In the genomic region with DNA sequence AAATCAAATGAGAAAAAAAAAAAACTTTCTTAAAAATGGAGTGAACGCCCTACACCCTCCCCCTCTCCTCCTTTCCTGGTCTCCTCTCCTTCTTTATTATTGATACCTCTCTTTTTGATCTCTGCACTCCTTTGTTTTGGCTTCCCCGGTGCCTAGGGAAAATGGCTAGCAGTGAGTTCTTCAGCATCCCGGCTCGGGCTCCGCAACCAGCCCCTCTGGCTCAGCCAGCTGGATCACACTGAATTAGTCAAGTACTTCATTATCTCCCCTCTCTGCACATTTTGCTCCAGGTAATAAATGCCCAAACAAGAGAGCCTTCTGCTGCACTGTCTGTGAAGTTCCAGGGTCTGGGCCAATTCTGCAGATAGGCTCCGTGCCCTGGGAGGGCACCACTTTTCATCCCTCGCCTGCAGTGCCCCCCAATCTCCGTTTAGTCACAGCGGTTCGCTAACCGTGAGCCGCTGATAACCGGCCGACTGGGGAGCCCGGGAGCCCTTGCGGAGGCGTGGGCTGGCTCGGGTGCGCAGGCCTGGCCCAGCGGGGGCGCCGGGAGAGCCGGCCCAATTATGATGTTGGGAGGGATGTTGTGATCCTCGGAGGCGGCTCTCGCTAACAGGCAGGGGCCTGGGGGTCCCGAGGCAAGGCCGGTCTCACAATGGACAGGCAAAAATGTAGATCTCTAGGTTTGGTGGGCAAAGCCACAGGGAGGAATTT, we compare ENCODE assay signal across 1 cellular context.
TF ChIP-seq lines count a peak whose summit lies in the region.

No MANE protein-coding gene starts in this region.

TF ChIP-seq in GM23338, 12 proteins besides CTCF, POLR2A, EP300 and RAD21 (continued from another document):
- TF ChIP-seq, protein P1, sequence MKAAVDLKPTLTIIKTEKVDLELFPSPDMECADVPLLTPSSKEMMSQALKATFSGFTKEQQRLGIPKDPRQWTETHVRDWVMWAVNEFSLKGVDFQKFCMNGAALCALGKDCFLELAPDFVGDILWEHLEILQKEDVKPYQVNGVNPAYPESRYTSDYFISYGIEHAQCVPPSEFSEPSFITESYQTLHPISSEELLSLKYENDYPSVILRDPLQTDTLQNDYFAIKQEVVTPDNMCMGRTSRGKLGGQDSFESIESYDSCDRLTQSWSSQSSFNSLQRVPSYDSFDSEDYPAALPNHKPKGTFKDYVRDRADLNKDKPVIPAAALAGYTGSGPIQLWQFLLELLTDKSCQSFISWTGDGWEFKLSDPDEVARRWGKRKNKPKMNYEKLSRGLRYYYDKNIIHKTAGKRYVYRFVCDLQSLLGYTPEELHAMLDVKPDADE (IDR thresholded peaks at IDR 0.05) = no peak
- no peak for TF ChIP-seq ZNF462 (CRISPR knock-in tag; IDR thresholded peaks at IDR 0.05)
TF ChIP-seq in GM23338: peak in this region for 0.
